ENCODE assay signal across 12 cellular contexts in genomic region chr12:87280356-87280755, GRCh38.
DNase-seq lines count a peak whose midpoint lies in the region; ATAC-seq lines count a peak whose summit lies in the region.
"Had no signal": no experiment of that assay in that cellular context is flagged by ENCODE, and none has a peak within 500 bp of the region (broad histone marks: within the 10 kb centered on the region; RNA-seq: fewer than 3 reads in every experiment).

No MANE protein-coding gene starts in this region.

- peak; percentile 76 for ATAC-seq in GM18519 (IDR thresholded peaks at IDR 0.05; ENCODE audit: low FRiP score, unreplicated experiment)
- peak; percentile 85 for ATAC-seq in GM21528 (IDR thresholded peaks at IDR 0.05; ENCODE audit: low FRiP score, unreplicated experiment)
- peak; percentile 71 for ATAC-seq in HG03108 (IDR thresholded peaks at IDR 0.05; ENCODE audit: unreplicated experiment)
- no peak for ATAC-seq in activated T-cell treated with anti-CD3 and anti-CD28 coated beads, Interleukin-2, amount 50 U/mL, for 4 hours
- ATAC-seq: stimulated activated naive CD8-positive, alpha-beta T cell treated with anti-CD3 and anti-CD28 coated beads, Interleukin-15, Interleukin-2, amounts not matched to agents 100 U/mL and 50 U/mL, for 24 hours had no signal

- peaks cover 1% of the 10 kb centered on the region for H3K4me1 Mint-ChIP-seq in activated T-cell treated with anti-CD3 and anti-CD28 coated beads, Interleukin-2, amount 50 U/mL, for 4 hours (ENCODE audit: low read depth)

- H3K9me3 Mint-ChIP-seq in activated T-cell treated with anti-CD3 and anti-CD28 coated beads, Interleukin-2, amount 50 U/mL, for 4 hours, result peaks cover 11% of the 10 kb centered on the region

- DNase-seq in NOMO-1 treated with dmso at 0.1 percent for 144 hours (lab: John Stamatoyannopoulos, UW; ENCODE audit: unreplicated experiment) (peak; percentile 59), HPDE6-E6E7 (ENCODE audit: extremely low spot score) (no peak)
- DNase-seq in activated T-cell treated with anti-CD3 and anti-CD28 coated beads, Interleukin-2, amount 50 U/mL, for 4 hours, result no peak
- no peak for DNase-seq in stimulated activated naive CD4-positive, alpha-beta T cell (lab: John Stamatoyannopoulos, UW)
- DNase-seq in activated CD8-positive, alpha-beta memory T cell treated with anti-CD3 and anti-CD28 coated beads for 24 hours, result no peak
- DNase-seq: activated naive CD4-positive, alpha-beta T cell treated with Interleukin-2 at 50 U/mL for 16 hours; hypothalamus; NCI-H524; stimulated activated naive CD8-positive, alpha-beta T cell treated with anti-CD3 and anti-CD28 coated beads, Interleukin-15, Interleukin-2, amounts not matched to agents 100 U/mL and 50 U/mL, for 24 hours had no signal

- H3K27me3 Mint-ChIP-seq in activated T-cell treated with anti-CD3 and anti-CD28 coated beads, Interleukin-2, amount 50 U/mL, for 4 hours (ENCODE audit: low read depth), result no peaks in the 10 kb centered on the region

- H3K36me3 Mint-ChIP-seq in activated T-cell treated with anti-CD3 and anti-CD28 coated beads, Interleukin-2, amount 50 U/mL, for 4 hours (ENCODE audit: insufficient read depth), result no peaks in the 10 kb centered on the region

- no peak overlapping the region for H3K4me3 Mint-ChIP-seq in activated T-cell treated with anti-CD3 and anti-CD28 coated beads, Interleukin-2, amount 50 U/mL, for 4 hours

Comparison
In these comparisons a context has a peak if more than half of its experiments do, and no peak if none do; other contexts are left out.
1. ATAC-seq: peak in GM18519 (single experiment), GM21528 (single experiment) and HG03108 (single experiment); none in activated T-cell treated with anti-CD3 and anti-CD28 coated beads, Interleukin-2, amount 50 U/mL, for 4 hours (0 of 2).